In genomic region chr3:37052860-37053259, GRCh38 we compare ENCODE assay signal across 15 cellular contexts. TPM values are rescaled to one million over a fixed set of nuclear protein-coding genes. Genes with fewer than 3 reads are reported as not detected.
DNase-seq lines count a peak whose midpoint lies in the region; ATAC-seq and TF ChIP-seq lines count a peak whose summit lies in the region.
"Had no signal": no experiment of that assay in that cellular context is flagged by ENCODE, and none has a peak within 500 bp of the region (broad histone marks: within the 10 kb centered on the region; RNA-seq: fewer than 3 reads in every experiment).

No MANE protein-coding gene starts in this region.

- peaks cover 0 to 100% (median 24%) of the 10 kb centered on the region in 9 donors for H3K36me3 ChIP-seq in heart right ventricle

- peaks cover 23% of the 10 kb centered on the region for H3K4me1 Mint-ChIP-seq in stimulated activated effector memory CD8-positive, alpha-beta T cell treated with anti-CD3 and anti-CD28 coated beads, Interleukin-12 subunit alpha, Interleukin-12 subunit beta, amount 100 ng/mL, for 72 hours
- H3K4me1 Mint-ChIP-seq: neural crest cell, WTC11 had no signal

- H3K9me3 Mint-ChIP-seq in stimulated activated effector memory CD8-positive, alpha-beta T cell treated with anti-CD3 and anti-CD28 coated beads, Interleukin-12 subunit alpha, Interleukin-12 subunit beta, amount 100 ng/mL, for 72 hours, result no peaks in the 10 kb centered on the region
- H3K9me3 Mint-ChIP-seq: neural crest cell; T-helper 1 cell treated with Interleukin-12 subunit alpha and Interleukin-12 subunit beta and Interleukin-4 antibody, amounts not matched to agents 30 μg/mL and 1 μg/mL, for 36 hours; WTC11 had no signal

- ATAC-seq in heart right ventricle (peak in 2 of 8 donors; percentile 9 to 26), GM18502 (IDR thresholded peaks at IDR 0.05; ENCODE audit: poor library complexity, unreplicated experiment) (no peak)
- ATAC-seq in stimulated activated effector memory CD8-positive, alpha-beta T cell treated with anti-CD3 and anti-CD28 coated beads, Interleukin-12 subunit alpha, Interleukin-12 subunit beta, amount 100 ng/mL, for 72 hours, result no peak
- ATAC-seq: esophagus mucosa, WTC11 had no signal

- H3K36me3 Mint-ChIP-seq in stimulated activated effector memory CD8-positive, alpha-beta T cell treated with anti-CD3 and anti-CD28 coated beads, Interleukin-12 subunit alpha, Interleukin-12 subunit beta, amount 100 ng/mL, for 72 hours, result peaks cover 96% of the 10 kb centered on the region

- DNase-seq in H4 (ENCODE audit: low spot score) (peak; percentile 6), OCI-M1 (lab: John Stamatoyannopoulos, UW) (peak; percentile 3), heart right ventricle (no peak), DMS53 (lab: John Stamatoyannopoulos, UW) (no peak), NCI-H526 (lab: John Stamatoyannopoulos, UW) (no peak)
- DNase-seq in stimulated activated effector memory CD8-positive, alpha-beta T cell treated with anti-CD3 and anti-CD28 coated beads, Interleukin-12 subunit alpha, Interleukin-12 subunit beta, amount 100 ng/mL, for 72 hours (ENCODE audit: low spot score in 2 of 2), result no peak
- DNase-seq: activated naive CD4-positive, alpha-beta T cell; NCI-H1436 treated with DMSO at 0.1 percent for 48 hours; NCI-H345 had no signal

- peaks cover 21 to 80% (median 52%) of the 10 kb centered on the region in 9 donors for H3K4me1 ChIP-seq in heart right ventricle

- H3K4me3 Mint-ChIP-seq in stimulated activated effector memory CD8-positive, alpha-beta T cell treated with anti-CD3 and anti-CD28 coated beads, Interleukin-12 subunit alpha, Interleukin-12 subunit beta, amount 100 ng/mL, for 72 hours, result no peak overlapping the region
- H3K4me3 Mint-ChIP-seq: B cell; neural crest cell; T-helper 1 cell treated with Interleukin-12 subunit alpha and Interleukin-12 subunit beta and Interleukin-4 antibody, amounts not matched to agents 30 μg/mL and 1 μg/mL, for 36 hours; WTC11 had no signal

- H3K27me3 ChIP-seq in heart right ventricle, result no peaks in the 10 kb centered on the region

- peak overlapping the region; percentile 93 for H3K27ac Mint-ChIP-seq in stimulated activated effector memory CD8-positive, alpha-beta T cell treated with anti-CD3 and anti-CD28 coated beads, Interleukin-12 subunit alpha, Interleukin-12 subunit beta, amount 100 ng/mL, for 72 hours
- H3K27ac Mint-ChIP-seq: B cell; T-helper 1 cell treated with Interleukin-12 subunit alpha and Interleukin-12 subunit beta and Interleukin-4 antibody, amounts not matched to agents 30 μg/mL and 1 μg/mL, for 36 hours; WTC11 had no signal

- no peaks in the 10 kb centered on the region for H3K9me3 ChIP-seq in heart right ventricle

- intact Hi-C loops in heart right ventricle (cut with DNase I), result loop anchor here in 3 of 10 donors (5.0 to 10.0 kb wide), 2 partner anchors 36 to 162 kb away; no protein-coding TSS in a partner anchor

- H3K27ac ChIP-seq in heart right ventricle, result peak overlapping the region in 9 of 10 donors; percentile 54 to 92 (median 84)

- TF ChIP-seq CTCF in heart right ventricle (IDR thresholded peaks at IDR 0.05), result no peak

- no peak overlapping the region for H3K4me3 ChIP-seq in heart right ventricle

RNA-seq across cellular contexts. Expression of gene MLH1, which starts 59.5 kb away (rescaled TPM):
- total RNA-seq in H4 (2014; rRNA removed; shearing (Covaris generic)), result 42.2 and 43.1 TPM in 2 replicates
- total RNA-seq in heart right ventricle, result 10 to 100 TPM; 48.8 to 61.7 (median 52.5) TPM
- 10 to 100 TPM; 26.0 to 29.5 TPM for polyA plus RNA-seq in heart right ventricle

RNA-seq across cellular contexts. Expression of gene EPM2AIP1, which starts 59.9 kb away (rescaled TPM):
- total RNA-seq in H4 (2014; rRNA removed; shearing (Covaris generic)), result 4.3 and 4.5 TPM in 2 replicates
- total RNA-seq in heart right ventricle, result 10 to 100 TPM; 21.0 to 36.3 (median 28.3) TPM
- 10 to 100 TPM in 1 of 2 donors, 1 to 10 TPM in 1; 6.1 to 13.6 TPM for polyA plus RNA-seq in heart right ventricle

Comparison
In these comparisons a context has a peak if more than half of its experiments do, and no peak if none do; other contexts are left out.
1. DNase-seq: peak in H4 (single experiment) and OCI-M1 (single experiment); none in heart right ventricle (0 of 2), stimulated activated effector memory CD8-positive, alpha-beta T cell treated with anti-CD3 and anti-CD28 coated beads, Interleukin-12 subunit alpha, Interleukin-12 subunit beta, amount 100 ng/mL, for 72 hours (0 of 2), DMS53 (single experiment) and NCI-H526 (0 of 2).